ENCODE assay signal across 14 cellular contexts in genomic region chr18:69659142-69659651, GRCh38.
DNase-seq lines count a peak whose midpoint lies in the region; ATAC-seq and TF ChIP-seq lines count a peak whose summit lies in the region.
"Had no signal": no experiment of that assay in that cellular context is flagged by ENCODE, and none has a peak within 500 bp of the region (broad histone marks: within the 10 kb centered on the region; RNA-seq: fewer than 3 reads in every experiment).

No MANE protein-coding gene starts in this region.

- H3K27me3 ChIP-seq in hepatocyte = no peaks in the 10 kb centered on the region
- H3K27me3 ChIP-seq: Peyer's patch had no signal

- no peak overlapping the region for H3K4me3 ChIP-seq in hepatocyte
- H3K4me3 ChIP-seq: HAP-1, lung, Peyer's patch had no signal

- no peak overlapping the region for H3K27ac Mint-ChIP-seq in activated CD8-positive, alpha-beta T cell treated with anti-CD3 and anti-CD28 coated beads for 36 hours
- H3K27ac Mint-ChIP-seq in natural killer cell treated with Interleukin-12 subunit alpha and Interleukin-12 subunit beta and Interleukin-15 and Interleukin-18, amount 100 ng/mL, for 72 hours = no peak overlapping the region
- H3K27ac Mint-ChIP-seq: activated naive CD8-positive, alpha-beta T cell treated with anti-CD3 and anti-CD28 coated beads, Interleukin-2, amount 10 ng/mL, durations not matched to agents 7 days and 5 days; naive thymus-derived CD4-positive, alpha-beta T cell had no signal

- H3K79me2 ChIP-seq in hepatocyte = no peaks in the 10 kb centered on the region

- H3K9me2 ChIP-seq in hepatocyte (replicated peaks; ENCODE audit: insufficient read depth) = no peaks in the 10 kb centered on the region

- no peaks in the 10 kb centered on the region for H4K20me1 ChIP-seq in hepatocyte (ENCODE audit: insufficient read depth, poor library complexity, severe bottlenecking)

- DNase-seq in D341Med (ENCODE audit: low spot score) (peak; percentile 54), NCI-H1092 treated with DMSO at 0.1 percent for 48 hours (lab: John Stamatoyannopoulos, UW) (peak; percentile 94), NCI-H510A treated with DMSO at 0.1 percent for 48 hours (lab: John Stamatoyannopoulos, UW) (peak; percentile 97), hepatocyte (ENCODE audit: low spot score) (peak; percentile 12), GM20000 (ENCODE audit: low spot score) (no peak)
- DNase-seq in activated CD8-positive, alpha-beta T cell treated with anti-CD3 and anti-CD28 coated beads for 36 hours = no peak
- no peak for DNase-seq in natural killer cell treated with Interleukin-12 subunit alpha and Interleukin-12 subunit beta and Interleukin-15 and Interleukin-18, amount 100 ng/mL, for 72 hours (ENCODE audit: low spot score)
- DNase-seq: activated naive CD8-positive, alpha-beta T cell treated with anti-CD3 and anti-CD28 coated beads, Interleukin-2, amount 10 ng/mL, durations not matched to agents 7 days and 5 days; naive thymus-derived CD4-positive, alpha-beta T cell; NCI-H446 treated with DMSO at 0.1 percent for 48 hours; Peyer's patch had no signal

- H2AFZ ChIP-seq in hepatocyte = no peak overlapping the region

- H3K4me3 Mint-ChIP-seq in activated CD8-positive, alpha-beta T cell treated with anti-CD3 and anti-CD28 coated beads for 36 hours = no peak overlapping the region
- no peak overlapping the region for H3K4me3 Mint-ChIP-seq in natural killer cell treated with Interleukin-12 subunit alpha and Interleukin-12 subunit beta and Interleukin-15 and Interleukin-18, amount 100 ng/mL, for 72 hours
- H3K4me3 Mint-ChIP-seq: activated naive CD8-positive, alpha-beta T cell treated with anti-CD3 and anti-CD28 coated beads, Interleukin-2, amount 10 ng/mL, durations not matched to agents 7 days and 5 days; naive thymus-derived CD4-positive, alpha-beta T cell had no signal

- peaks cover 10% of the 10 kb centered on the region for H3K4me1 ChIP-seq in hepatocyte (ENCODE audit: insufficient read depth)
- H3K4me1 ChIP-seq: Peyer's patch had no signal

- H3K4me1 Mint-ChIP-seq in activated CD8-positive, alpha-beta T cell treated with anti-CD3 and anti-CD28 coated beads for 36 hours (ENCODE audit: low read depth) = no peaks in the 10 kb centered on the region
- peaks cover 6 to 9% of the 10 kb centered on the region in 2 donors for H3K4me1 Mint-ChIP-seq in natural killer cell treated with Interleukin-12 subunit alpha and Interleukin-12 subunit beta and Interleukin-15 and Interleukin-18, amount 100 ng/mL, for 72 hours (ENCODE audit: low read depth in 2 of 2)
- H3K4me1 Mint-ChIP-seq: activated naive CD8-positive, alpha-beta T cell treated with anti-CD3 and anti-CD28 coated beads, Interleukin-2, amount 10 ng/mL, durations not matched to agents 7 days and 5 days; naive thymus-derived CD4-positive, alpha-beta T cell had no signal

- no peaks in the 10 kb centered on the region for H3K9me3 ChIP-seq in hepatocyte (ENCODE audit: low read depth)
- H3K9me3 ChIP-seq: HAP-1, Peyer's patch had no signal

- H3K27ac ChIP-seq in hepatocyte = no peak overlapping the region
- H3K27ac ChIP-seq: Peyer's patch had no signal

- TF ChIP-seq CTCF in hepatocyte (IDR thresholded peaks at IDR 0.05; ENCODE audit: poor library complexity) (no peak), GM20000 (IDR thresholded peaks at IDR 0.05; ENCODE audit: extremely low read depth, missing control alignments) (no peak)
- no peak for TF ChIP-seq CTCF in activated CD8-positive, alpha-beta T cell treated with anti-CD3 and anti-CD28 coated beads for 36 hours (IDR thresholded peaks at IDR 0.05)

- H3K9me3 Mint-ChIP-seq in activated CD8-positive, alpha-beta T cell treated with anti-CD3 and anti-CD28 coated beads for 36 hours = no peaks in the 10 kb centered on the region
- H3K9me3 Mint-ChIP-seq in natural killer cell treated with Interleukin-12 subunit alpha and Interleukin-12 subunit beta and Interleukin-15 and Interleukin-18, amount 100 ng/mL, for 72 hours = no peaks in the 10 kb centered on the region
- H3K9me3 Mint-ChIP-seq: activated naive CD8-positive, alpha-beta T cell treated with anti-CD3 and anti-CD28 coated beads, Interleukin-2, amount 10 ng/mL, durations not matched to agents 7 days and 5 days; naive thymus-derived CD4-positive, alpha-beta T cell had no signal

- intact Hi-C loops in activated CD8-positive, alpha-beta T cell treated with anti-CD3 and anti-CD28 coated beads for 36 hours (cut with micrococcal nuclease) = no loop called here

- peaks cover 2% of the 10 kb centered on the region for H3K27me3 Mint-ChIP-seq in activated CD8-positive, alpha-beta T cell treated with anti-CD3 and anti-CD28 coated beads for 36 hours
- H3K27me3 Mint-ChIP-seq in natural killer cell treated with Interleukin-12 subunit alpha and Interleukin-12 subunit beta and Interleukin-15 and Interleukin-18, amount 100 ng/mL, for 72 hours = peaks cover 10 to 16% of the 10 kb centered on the region in 2 donors

- ATAC-seq in HG02981 (IDR thresholded peaks at IDR 0.05; ENCODE audit: unreplicated experiment) = no peak
- ATAC-seq in activated CD8-positive, alpha-beta T cell treated with anti-CD3 and anti-CD28 coated beads for 36 hours = no peak
- no peak for ATAC-seq in natural killer cell treated with Interleukin-12 subunit alpha and Interleukin-12 subunit beta and Interleukin-15 and Interleukin-18, amount 100 ng/mL, for 72 hours
- ATAC-seq: naive thymus-derived CD4-positive, alpha-beta T cell had no signal

- 23% methylated on average over 6 of the region's 6 CpGs for WGBS in hepatocyte (ENCODE audit: low lambda C conversion rate, missing lambda C conversion rate)

- peak overlapping the region; percentile 41 for H3K4me2 ChIP-seq in hepatocyte

- H3K36me3 Mint-ChIP-seq in activated CD8-positive, alpha-beta T cell treated with anti-CD3 and anti-CD28 coated beads for 36 hours (ENCODE audit: low read depth) = no peaks in the 10 kb centered on the region
- no peaks in the 10 kb centered on the region for H3K36me3 Mint-ChIP-seq in natural killer cell treated with Interleukin-12 subunit alpha and Interleukin-12 subunit beta and Interleukin-15 and Interleukin-18, amount 100 ng/mL, for 72 hours
- H3K36me3 Mint-ChIP-seq: activated naive CD8-positive, alpha-beta T cell treated with anti-CD3 and anti-CD28 coated beads, Interleukin-2, amount 10 ng/mL, durations not matched to agents 7 days and 5 days; naive thymus-derived CD4-positive, alpha-beta T cell had no signal

- POLR2A ChIA-PET in activated CD8-positive, alpha-beta T cell treated with anti-CD3 and anti-CD28 coated beads for 36 hours (lab: Charles Lee) = no interaction called here

- CTCF ChIA-PET in activated CD8-positive, alpha-beta T cell treated with anti-CD3 and anti-CD28 coated beads for 36 hours (lab: Charles Lee) = no interaction called here

- no peaks in the 10 kb centered on the region for H3K36me3 ChIP-seq in hepatocyte (replicated peaks; ENCODE audit: insufficient read depth, low read depth)
- H3K36me3 ChIP-seq: HAP-1, Peyer's patch had no signal

Comparison
In these comparisons a context has a peak if more than half of its experiments do, and no peak if none do; other contexts are left out.
1. DNase-seq: peak in D341Med (single experiment), NCI-H1092 treated with DMSO at 0.1 percent for 48 hours (single experiment), NCI-H510A treated with DMSO at 0.1 percent for 48 hours (single experiment) and hepatocyte (single experiment); none in activated CD8-positive, alpha-beta T cell treated with anti-CD3 and anti-CD28 coated beads for 36 hours (single experiment), GM20000 (single experiment) and natural killer cell treated with Interleukin-12 subunit alpha and Interleukin-12 subunit beta and Interleukin-15 and Interleukin-18, amount 100 ng/mL, for 72 hours (single experiment).